7 cellular contexts compared by ENCODE assay signal in the genomic region with DNA sequence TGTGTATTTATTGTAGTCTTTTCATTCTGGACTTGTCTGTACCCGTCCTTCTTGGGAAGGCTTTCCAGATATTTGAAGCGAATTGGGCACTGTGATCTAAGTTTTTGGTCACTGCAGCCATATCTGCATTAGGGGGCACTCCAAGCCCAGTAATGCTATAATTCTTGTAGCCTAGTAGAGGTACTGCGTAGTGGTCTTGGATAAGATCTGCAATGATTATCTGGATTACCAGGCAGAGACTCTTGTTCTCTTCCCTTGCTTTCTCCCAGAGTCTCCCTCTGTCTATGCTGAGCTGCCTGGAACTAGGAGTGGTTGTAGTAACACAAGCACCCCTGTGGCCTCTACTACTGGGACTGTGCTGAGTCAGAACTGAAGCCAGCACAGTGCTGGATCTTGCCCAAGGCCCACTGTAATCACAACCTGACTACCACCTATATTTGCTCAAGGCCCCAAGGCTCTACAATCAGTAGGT. TPM values are rescaled to one million over a fixed set of nuclear protein-coding genes. Genes with fewer than 3 reads are reported as not detected.
DNase-seq lines count a peak whose midpoint lies in the region; ATAC-seq and TF ChIP-seq lines count a peak whose summit lies in the region.

No MANE protein-coding gene starts in this region.

- TF ChIP-seq CTCF in GM10248 (IDR thresholded peaks at IDR 0.05; ENCODE audit: control extremely low read depth, extremely low read depth, low read depth, missing control alignments) (peak; percentile 42), foreskin keratinocyte (conservative IDR thresholded peaks at IDR 0.05) (peak; percentile 78), retinal pigment epithelial cell (conservative IDR thresholded peaks at IDR 0.05; ENCODE audit: low read depth, low read length) (peak; percentile 53)

- CTCF ChIA-PET in GM10248 (lab: Yijun Ruan, JAX) = interaction anchor here (0.6 to 2.3 kb wide), 5 partner anchors 10 to 679 kb away, joined by 3 to 8 read pairs (median 3); no protein-coding TSS in a partner anchor

- H3K4me1 ChIP-seq in foreskin keratinocyte = peaks cover 6% of the 10 kb centered on the region

- POLR2A ChIA-PET in GM10248 (lab: Yijun Ruan, JAX) = no interaction called here

- no peak for DNase-seq in GM10248 (ENCODE audit: extremely low spot score)
- DNase-seq in activated CD4-positive, alpha-beta T cell treated with anti-CD3 and anti-CD28 coated beads, Interleukin-2, amount 50 U/mL, for 1 hour = peak; percentile 15
- peak; percentile 69 to 86 for DNase-seq in foreskin keratinocyte
- DNase-seq in retinal pigment epithelial cell (ENCODE audit: low read depth) = no peak
- DNase-seq in NK-92 (lab: John Stamatoyannopoulos, UW; ENCODE audit: unreplicated experiment) = no peak
- DNase-seq in stimulated activated CD4-positive, alpha-beta T cell treated with anti-CD3 and anti-CD28 coated beads, Interleukin-2, amount 100 ng/mL, for 24 hours = no peak

- ATAC-seq in HG03442 (IDR thresholded peaks at IDR 0.05; ENCODE audit: unreplicated experiment) (peak; percentile 68), foreskin keratinocyte (peak; percentile 74)

- no peaks in the 10 kb centered on the region for H3K27me3 ChIP-seq in foreskin keratinocyte

- H3K4me3 ChIP-seq in retinal pigment epithelial cell (ENCODE audit: low read length) = no peak overlapping the region

- H3K27ac ChIP-seq in foreskin keratinocyte = no peak overlapping the region

RNA-seq across cellular contexts. Expression of a gene that starts 30.0 kb away (rescaled TPM):
- 385 and 423 TPM in 2 replicates for total RNA-seq in foreskin keratinocyte
- polyA plus RNA-seq in foreskin keratinocyte = 74.9 and 102 TPM in 2 replicates

Comparison
In these comparisons a context has a peak if more than half of its experiments do, and no peak if none do; other contexts are left out.
1. DNase-seq: peak in activated CD4-positive, alpha-beta T cell treated with anti-CD3 and anti-CD28 coated beads, Interleukin-2, amount 50 U/mL, for 1 hour (single experiment) and foreskin keratinocyte (2 of 2); none in GM10248 (single experiment), retinal pigment epithelial cell (single experiment), NK-92 (single experiment) and stimulated activated CD4-positive, alpha-beta T cell treated with anti-CD3 and anti-CD28 coated beads, Interleukin-2, amount 100 ng/mL, for 24 hours (0 of 2).
2. Peak in every context shown above with its lines, with median percentiles within 50 percentile points of each other: CTCF ChIP-seq.